Comparison of ENCODE assay signal across 9 cellular contexts in the genomic region with DNA sequence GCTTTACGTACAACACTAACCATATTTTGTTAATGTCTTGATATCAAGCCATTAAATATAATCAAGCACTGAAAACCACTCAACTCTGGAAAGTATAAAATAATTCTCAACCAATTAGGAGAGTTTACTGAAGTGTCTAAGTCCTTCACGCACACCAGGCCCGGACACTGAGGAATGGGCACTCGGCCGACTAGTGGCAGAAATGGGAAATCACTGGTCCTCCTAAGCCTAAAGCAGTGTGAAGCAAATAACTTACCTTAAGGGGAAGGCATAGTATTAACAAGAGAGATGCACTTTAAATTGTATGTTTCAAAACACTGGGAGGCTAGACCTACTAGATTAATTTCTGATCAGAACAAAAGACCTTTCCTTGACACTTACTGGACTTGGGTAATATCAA. TPM values are rescaled to one million over a fixed set of nuclear protein-coding genes. Genes with fewer than 3 reads are reported as not detected.
DNase-seq lines count a peak whose midpoint lies in the region; ATAC-seq and TF ChIP-seq lines count a peak whose summit lies in the region.
"Had no signal": no experiment of that assay in that cellular context is flagged by ENCODE, and none has a peak within 500 bp of the region (broad histone marks: within the 10 kb centered on the region; RNA-seq: fewer than 3 reads in every experiment).

No MANE protein-coding gene starts in this region.

- H3K27ac ChIP-seq in Peyer's patch: no peak overlapping the region
- peak overlapping the region in 8 of 12 donors; percentile 6 to 94 (median 76) for H3K27ac ChIP-seq in heart left ventricle

- intact Hi-C loops in heart left ventricle (cut with DNase I): no loop called here

- H3K27me3 ChIP-seq in Peyer's patch (no peaks in the 10 kb centered on the region), heart left ventricle (no peaks in the 10 kb centered on the region)

- H3K9me3 ChIP-seq in Peyer's patch: no peaks in the 10 kb centered on the region
- H3K9me3 ChIP-seq in heart left ventricle: peaks cover 0 to 5% (median 0%) of the 10 kb centered on the region in 12 donors

- H3K4me1 ChIP-seq in Peyer's patch (no peaks in the 10 kb centered on the region), heart left ventricle (peaks cover 0 to 60% (median 15%) of the 10 kb centered on the region in 12 donors)

- ATAC-seq in heart left ventricle (peak; percentile 63 to 74 (median 70)), GM21786 (IDR thresholded peaks at IDR 0.05; ENCODE audit: unreplicated experiment) (no peak)

- no peak for TF ChIP-seq POLR2A in Peyer's patch (IDR thresholded peaks at IDR 0.05)
- no peak for TF ChIP-seq POLR2A in heart left ventricle (IDR thresholded peaks at IDR 0.05)

- DNase-seq in activated CD4-positive, alpha-beta T cell treated with anti-CD3 and anti-CD28 coated beads for 48 hours: peak; percentile 27
- no peak for DNase-seq in activated CD4-positive, alpha-beta T cell treated with anti-CD3 and anti-CD28 coated beads for 1 hour
- no peak for DNase-seq in Peyer's patch
- peak in 3 of 5 donors; percentile 38 to 48 (median 46) for DNase-seq in heart left ventricle
- peak; percentile 72 for DNase-seq in superior temporal gyrus (ENCODE audit: extremely low spot score)
- no peak for DNase-seq in HCEC 1CT
- no peak for DNase-seq in NCI-H1105 (lab: John Stamatoyannopoulos, UW)
- DNase-seq: CD4-positive, CD25-positive, alpha-beta regulatory T cell had no signal

- H3K36me3 ChIP-seq in Peyer's patch (no peaks in the 10 kb centered on the region), heart left ventricle (peaks cover 0 to 16% (median 0%) of the 10 kb centered on the region in 9 donors)

- H3K4me3 ChIP-seq in Peyer's patch: no peak overlapping the region
- H3K4me3 ChIP-seq in heart left ventricle: no peak overlapping the region

- peak in 4 of 6 experiments; percentile 15 to 31 (median 26) for TF ChIP-seq CTCF in Peyer's patch (IDR thresholded peaks at IDR 0.05)
- TF ChIP-seq CTCF in heart left ventricle (IDR thresholded peaks at IDR 0.05): peak; percentile 35 to 65 (median 48)

- 53 to 59% (median 59%) methylated on average over 5 of the region's 5 CpGs for WGBS in heart left ventricle, 4 donors

RNA-seq across cellular contexts. Expression of a gene that starts 45.7 kb away (rescaled TPM):
- total RNA-seq in Peyer's patch (10 to 100 TPM in 2 of 4 donors, 1 to 10 TPM in 2; 6.0 to 14.0 (median 9.7) TPM), heart left ventricle (10 to 100 TPM; 29.3 to 66.4 (median 48.7) TPM)
- polyA plus RNA-seq in heart left ventricle: 10 to 100 TPM; 14.0 to 26.1 TPM

RNA-seq across cellular contexts. Expression of a gene that starts 45.9 kb away (rescaled TPM):
- 10 to 100 TPM; 13.4 to 23.1 (median 16.6) TPM for total RNA-seq in Peyer's patch
- total RNA-seq in heart left ventricle: 10 to 100 TPM; 19.9 to 38.0 (median 26.6) TPM
- 10 to 100 TPM; 14.8 to 18.2 TPM for polyA plus RNA-seq in heart left ventricle

Comparison
In these comparisons a context has a peak if more than half of its experiments do, and no peak if none do; other contexts are left out.
1. DNase-seq: peak in activated CD4-positive, alpha-beta T cell treated with anti-CD3 and anti-CD28 coated beads for 48 hours (single experiment), heart left ventricle (3 of 5) and superior temporal gyrus (single experiment); none in activated CD4-positive, alpha-beta T cell treated with anti-CD3 and anti-CD28 coated beads for 1 hour (single experiment), Peyer's patch (0 of 3), HCEC 1CT (single experiment) and NCI-H1105 (single experiment).
2. H3K27ac ChIP-seq: peak in heart left ventricle (8 of 12); none in Peyer's patch (0 of 4).